Comparison of ENCODE assay signal across 8 cellular contexts in the genomic region with DNA sequence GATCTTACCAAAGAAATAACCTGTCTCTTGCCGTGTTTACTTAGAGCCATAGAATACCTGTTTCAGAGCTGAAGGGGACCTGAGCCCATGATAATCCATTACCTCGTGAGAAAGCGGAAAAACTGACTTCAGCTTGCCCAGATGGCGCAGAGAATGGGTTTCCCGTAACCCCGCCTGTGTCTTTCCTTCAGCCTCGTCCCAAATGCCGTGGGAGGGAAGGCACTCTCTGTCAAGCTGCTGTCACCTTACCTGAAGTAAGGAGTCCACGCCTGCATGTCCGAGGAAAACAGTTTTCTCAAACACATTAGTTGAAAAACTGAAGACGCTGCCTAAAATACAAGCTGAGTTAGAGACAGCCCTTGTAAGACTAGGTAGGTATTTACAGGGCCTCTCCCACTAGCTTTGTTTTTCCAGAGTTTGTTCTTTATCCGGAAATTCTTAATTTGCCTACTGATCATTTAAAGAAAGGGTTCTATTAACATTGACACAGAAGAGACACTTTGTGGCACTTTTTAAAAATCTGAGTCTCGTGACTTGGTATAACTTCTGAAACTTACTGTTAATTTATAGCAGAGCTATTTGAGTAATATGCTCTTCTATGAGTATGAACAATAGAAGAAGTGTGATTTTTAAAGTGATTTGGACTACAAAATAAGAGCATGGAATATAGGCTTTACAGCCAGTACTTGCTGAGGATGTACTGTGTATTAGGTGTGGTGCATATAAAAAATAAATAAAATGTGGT. TPM values are rescaled to one million over a fixed set of nuclear protein-coding genes. Genes with fewer than 3 reads are reported as not detected.
DNase-seq lines count a peak whose midpoint lies in the region; ATAC-seq and TF ChIP-seq lines count a peak whose summit lies in the region.

No MANE protein-coding gene starts in this region.

- H3K9me3 Mint-ChIP-seq in CD8-positive, alpha-beta memory T cell, result peaks cover 0 to 2% (median 0%) of the 10 kb centered on the region in 5 donors
- peaks cover 2% of the 10 kb centered on the region for H3K9me3 Mint-ChIP-seq in stimulated activated effector memory CD8-positive, alpha-beta T cell treated with anti-CD3 and anti-CD28 coated beads, Interleukin-12 subunit alpha, Interleukin-12 subunit beta, amount 100 ng/mL, for 72 hours

- H3K9me3 ChIP-seq in CD8-positive, alpha-beta memory T cell (ENCODE audit: low read length), result no peaks in the 10 kb centered on the region
- peaks cover 14% of the 10 kb centered on the region for H3K9me3 ChIP-seq in KOPT-K1 (ENCODE audit: insufficient read depth, low read length, poor library complexity, severe bottlenecking)
- no peaks in the 10 kb centered on the region for H3K9me3 ChIP-seq in duodenal mucosa (ENCODE audit: control insufficient read depth in 1 of 2, low read length in 2 of 2)
- no peaks in the 10 kb centered on the region for H3K9me3 ChIP-seq in mucosa of descending colon

- H3K36me3 ChIP-seq in CD8-positive, alpha-beta memory T cell (ENCODE audit: insufficient read depth, low read length), result peaks cover 3% of the 10 kb centered on the region
- H3K36me3 ChIP-seq in KOPT-K1 (ENCODE audit: insufficient read depth, low read length), result peaks cover 34% of the 10 kb centered on the region
- H3K36me3 ChIP-seq in duodenal mucosa (ENCODE audit: control insufficient read depth in 1 of 2, insufficient read depth in 2 of 2, low read length in 2 of 2), result peaks cover under 1 to 20% of the 10 kb centered on the region in 2 donors
- no peaks in the 10 kb centered on the region for H3K36me3 ChIP-seq in mucosa of descending colon (ENCODE audit: low read depth)

- H3K4me3 Mint-ChIP-seq in CD8-positive, alpha-beta memory T cell, result peak overlapping the region; percentile 87 to 97 (median 94)
- H3K4me3 Mint-ChIP-seq in stimulated activated effector memory CD8-positive, alpha-beta T cell treated with anti-CD3 and anti-CD28 coated beads, Interleukin-12 subunit alpha, Interleukin-12 subunit beta, amount 100 ng/mL, for 72 hours, result peak overlapping the region; percentile 87

- peaks cover 42% of the 10 kb centered on the region for H3K4me1 ChIP-seq in CD8-positive, alpha-beta memory T cell (ENCODE audit: insufficient read depth, low read length)
- H3K4me1 ChIP-seq in duodenal mucosa (ENCODE audit: control insufficient read depth in 1 of 2, insufficient read depth in 2 of 2, low read length in 2 of 2) (peaks cover 25% of the 10 kb centered on the region in 2 donors), mucosa of descending colon (ENCODE audit: low read depth) (peaks cover 13% of the 10 kb centered on the region)

- H3K27ac ChIP-seq in CD8-positive, alpha-beta memory T cell (ENCODE audit: low read depth, low read length), result peak overlapping the region; percentile 90
- H3K27ac ChIP-seq in KOPT-K1 (ENCODE audit: low read depth, low read length, poor library complexity, severe bottlenecking) (peak overlapping the region; percentile 95), duodenal mucosa (ENCODE audit: low read depth, low read length) (peak overlapping the region; percentile 88)

- no peak for ATAC-seq in mucosa of descending colon
- ATAC-seq in stimulated activated effector memory CD8-positive, alpha-beta T cell treated with anti-CD3 and anti-CD28 coated beads, Interleukin-12 subunit alpha, Interleukin-12 subunit beta, amount 100 ng/mL, for 72 hours, result no peak
- no peak for ATAC-seq in HG02938 (IDR thresholded peaks at IDR 0.05; ENCODE audit: unreplicated experiment)
- ATAC-seq in HG03159 (IDR thresholded peaks at IDR 0.05; ENCODE audit: unreplicated experiment), result no peak

- H3K9ac ChIP-seq in duodenal mucosa (ENCODE audit: low read depth in 1 of 2, low read length in 2 of 2), result peak overlapping the region; percentile 93 to 97

- POLR2A ChIA-PET in CD8-positive, alpha-beta memory T cell (lab: Charles Lee), result interaction anchor here (0.5 to 4.5 kb wide), 13 partner anchors 10 to 1457 kb away, joined by 3 to 43 read pairs (median 4); a partner anchor contains a TSS

- H3K4me1 Mint-ChIP-seq in CD8-positive, alpha-beta memory T cell, result peaks cover 49 to 61% (median 58%) of the 10 kb centered on the region in 3 donors
- peaks cover 39% of the 10 kb centered on the region for H3K4me1 Mint-ChIP-seq in stimulated activated effector memory CD8-positive, alpha-beta T cell treated with anti-CD3 and anti-CD28 coated beads, Interleukin-12 subunit alpha, Interleukin-12 subunit beta, amount 100 ng/mL, for 72 hours

- peaks cover 0 to 44% (median 4%) of the 10 kb centered on the region in 3 donors for H3K36me3 Mint-ChIP-seq in CD8-positive, alpha-beta memory T cell
- H3K36me3 Mint-ChIP-seq in stimulated activated effector memory CD8-positive, alpha-beta T cell treated with anti-CD3 and anti-CD28 coated beads, Interleukin-12 subunit alpha, Interleukin-12 subunit beta, amount 100 ng/mL, for 72 hours, result peaks cover 52% of the 10 kb centered on the region

- peaks cover 0 to 8% of the 10 kb centered on the region in 2 donors for H3K27me3 Mint-ChIP-seq in CD8-positive, alpha-beta memory T cell

- DNase-seq in CD8-positive, alpha-beta memory T cell, result peak in 2 of 5 donors; percentile 17 to 56
- DNase-seq in activated CD4-positive, alpha-beta T cell treated with anti-CD3 and anti-CD28 coated beads for 48 hours, result peak; percentile 57
- peak in 2 of 3 donors; percentile 51 to 52 for DNase-seq in mucosa of descending colon
- peak; percentile 21 to 67 for DNase-seq in stimulated activated effector memory CD8-positive, alpha-beta T cell treated with anti-CD3 and anti-CD28 coated beads, Interleukin-12 subunit alpha, Interleukin-12 subunit beta, amount 100 ng/mL, for 72 hours (ENCODE audit: low spot score in 2 of 2)

- peak overlapping the region; percentile 89 to 99 (median 97) for H3K27ac Mint-ChIP-seq in CD8-positive, alpha-beta memory T cell
- H3K27ac Mint-ChIP-seq in stimulated activated effector memory CD8-positive, alpha-beta T cell treated with anti-CD3 and anti-CD28 coated beads, Interleukin-12 subunit alpha, Interleukin-12 subunit beta, amount 100 ng/mL, for 72 hours, result peak overlapping the region; percentile 99

- no peak for TF ChIP-seq CTCF in mucosa of descending colon (IDR thresholded peaks at IDR 0.05)

- CTCF ChIA-PET in CD8-positive, alpha-beta memory T cell (lab: Charles Lee), result interaction anchor here (0.8 to 1.9 kb wide), 9 partner anchors 9 to 378 kb away, joined by 3 to 11 read pairs (median 4); no protein-coding TSS in a partner anchor

- intact Hi-C loops in mucosa of descending colon (cut with DNase I, micrococcal nuclease), result loop anchor here (10.0 kb wide), 1 partner anchor 131 kb away; a partner anchor contains a TSS

- H3K27me3 ChIP-seq in CD8-positive, alpha-beta memory T cell (ENCODE audit: insufficient read depth, low read length, poor library complexity, severe bottlenecking), result no peaks in the 10 kb centered on the region
- no peaks in the 10 kb centered on the region for H3K27me3 ChIP-seq in duodenal mucosa (ENCODE audit: control insufficient read depth in 1 of 2, insufficient read depth in 2 of 2, low read length in 2 of 2)

- H3K4me3 ChIP-seq in CD8-positive, alpha-beta memory T cell (ENCODE audit: low read length), result peak overlapping the region; percentile 88
- H3K4me3 ChIP-seq in duodenal mucosa (ENCODE audit: low read depth in 1 of 2, low read length in 2 of 2) (peak overlapping the region; percentile 84 to 96), mucosa of descending colon (peak overlapping the region; percentile 36)

RNA-seq across cellular contexts. Expression of a gene that starts 1.3 kb away (rescaled TPM):
- 10 to 100 TPM; 56.6 to 58.2 TPM for total RNA-seq in CD8-positive, alpha-beta memory T cell
- polyA plus RNA-seq in CD8-positive, alpha-beta memory T cell, result 28.4 TPM
- 10 to 100 TPM; 32.0 to 38.4 (median 36.3) TPM for total RNA-seq in mucosa of descending colon

Comparison
In these comparisons a context has a peak if more than half of its experiments do, and no peak if none do; other contexts are left out.
1. H3K4me3 ChIP-seq: peak in every context shown above with its lines; median percentile 90 in duodenal mucosa; 88 in CD8-positive, alpha-beta memory T cell; 36 in mucosa of descending colon.